Comparison of ENCODE assay signal across 15 cellular contexts in genomic region chr12:123744836-123745235, GRCh38. TPM values are rescaled to one million over a fixed set of nuclear protein-coding genes. Genes with fewer than 3 reads are reported as not detected.
A peak's percentile ranks its signal among the peaks of the same experiment; 100 is the strongest.
DNase-seq lines count a peak whose midpoint lies in the region; ATAC-seq, FAIRE-seq and TF ChIP-seq lines count a peak whose summit lies in the region.
"Had no signal": no experiment of that assay in that cellular context is flagged by ENCODE, and none has a peak within 500 bp of the region (broad histone marks: within the 10 kb centered on the region; RNA-seq: fewer than 3 reads in every experiment).

No MANE protein-coding gene starts in this region.

- no peaks in the 10 kb centered on the region for H3F3A ChIP-seq in SK-N-SH (replicated peaks; ENCODE audit: insufficient read depth)

- no peak overlapping the region for H3K4me3 ChIP-seq in SK-N-SH (ENCODE audit: low read depth in 2 of 2, low read length in 1 of 2)
- H3K4me3 ChIP-seq in fibroblast of villous mesenchyme (ENCODE audit: low read depth, low read length), result no peak overlapping the region
- H3K4me3 ChIP-seq: lung had no signal

- POLR2A ChIA-PET in SK-N-SH (lab: Yijun Ruan, JAX), result no interaction called here

- DNase-seq in 8988T (peak; percentile 59), D721Med (ENCODE audit: insufficient read length, low spot score) (no peak), SK-N-SH (peak; percentile 41), fibroblast of villous mesenchyme (ENCODE audit: low read depth) (peak; percentile 12), GDM1 (lab: John Stamatoyannopoulos, UW) (no peak), NCI-H345 treated with DMSO at 0.1 percent for 48 hours (lab: John Stamatoyannopoulos, UW; ENCODE audit: unreplicated experiment) (no peak), NCI-H187 treated with DMSO at 0.1 percent for 48 hours (lab: John Stamatoyannopoulos, UW) (no peak)
- DNase-seq: activated T-cell treated with anti-CD3 and anti-CD28 coated beads, Interleukin-2, amount 50 U/mL, for 1 hour; aorta; effector memory CD8-positive, alpha-beta T cell; NCI-H2107; RPMI8226 had no signal

- no peak for TF ChIP-seq EP300 in SK-N-SH (IDR thresholded peaks at IDR 0.05; ENCODE audit: borderline replicate concordance in 1 of 2, low read depth in 1 of 2, low read length in 1 of 2)

- no peaks in the 10 kb centered on the region for H3K79me2 ChIP-seq in SK-N-SH (ENCODE audit: insufficient read depth)

- FAIRE-seq in D721Med (lab: Jason Lieb, UNC), result no peak

- no peak overlapping the region for H3K27ac ChIP-seq in SK-N-SH (ENCODE audit: low read depth in 2 of 2, low read length in 1 of 2)

- no peaks in the 10 kb centered on the region for H3K9me2 ChIP-seq in SK-N-SH

- WGBS in SK-N-SH (ENCODE audit: low lambda C conversion rate), result 96% methylated on average over 8 of the region's 12 CpGs

- H3K4me2 ChIP-seq in SK-N-SH, result no peak overlapping the region

- TF ChIP-seq CTCF in D721Med (IDR thresholded peaks at IDR 0.05; ENCODE audit: insufficient read depth, missing control alignments) (peak; percentile 30), SK-N-SH (IDR thresholded peaks at IDR 0.05) (no peak), fibroblast of villous mesenchyme (IDR thresholded peaks at IDR 0.05; ENCODE audit: insufficient read depth, low read depth, low read length) (peak; percentile 31)

- CTCF ChIA-PET in SK-N-SH (lab: Yijun Ruan, JAX), result interaction anchor here (0.7 to 1.1 kb wide), 3 partner anchors 13 to 101 kb away, joined by 3 read pairs; no protein-coding TSS in a partner anchor

- TF ChIP-seq RAD21 in SK-N-SH (IDR thresholded peaks at IDR 0.05; ENCODE audit: low read length), result no peak

- no peaks in the 10 kb centered on the region for H3K4me1 ChIP-seq in SK-N-SH (ENCODE audit: control insufficient read depth in 1 of 2, insufficient read depth in 2 of 2, low read depth in 1 of 2, low read length in 1 of 2)

- no peaks in the 10 kb centered on the region for H3K9me3 ChIP-seq in SK-N-SH

- H3K36me3 ChIP-seq in SK-N-SH (replicated peaks in 1 of 2; ENCODE audit: control insufficient read depth in 1 of 2, insufficient read depth in 2 of 2, low read length in 1 of 2), result peaks cover 41 to 56% of the 10 kb centered on the region in 2 experiments

- ATAC-seq in GM19395 (IDR thresholded peaks at IDR 0.05; ENCODE audit: unreplicated experiment), result no peak
- ATAC-seq: effector memory CD8-positive, alpha-beta T cell had no signal

- H3K9ac ChIP-seq in SK-N-SH, result no peak overlapping the region

- H2AFZ ChIP-seq in SK-N-SH (ENCODE audit: low read depth), result no peak overlapping the region

- no peaks in the 10 kb centered on the region for H3K27me3 ChIP-seq in SK-N-SH (ENCODE audit: insufficient read depth)

- no peaks in the 10 kb centered on the region for H4K20me1 ChIP-seq in SK-N-SH (ENCODE audit: insufficient read depth)

TF ChIP-seq in SK-N-SH, 30 proteins besides CTCF, POLR2A, EP300 and RAD21:
- TF ChIP-seq POLR2AphosphoS5 (IDR thresholded peaks at IDR 0.05; ENCODE audit: low read depth, low read length), result no peak
- no peak for TF ChIP-seq GABPA (IDR thresholded peaks at IDR 0.05; ENCODE audit: low read depth)
- no peak for TF ChIP-seq FOXJ3 (CRISPR knock-in tag; IDR thresholded peaks at IDR 0.05)
- TF ChIP-seq SMC3 (IDR thresholded peaks at IDR 0.05; ENCODE audit: low read depth, low read length), result no peak
- TF ChIP-seq TCF12 (IDR thresholded peaks at IDR 0.05), result no peak
- no peak for TF ChIP-seq JUND (IDR thresholded peaks at IDR 0.05)
- TF ChIP-seq ZBTB33 (IDR thresholded peaks at IDR 0.05; ENCODE audit: borderline replicate concordance, low read depth), result no peak
- no peak for TF ChIP-seq FOSL2 (IDR thresholded peaks at IDR 0.05; ENCODE audit: borderline replicate concordance, low read depth)
- TF ChIP-seq MAX (IDR thresholded peaks at IDR 0.05; ENCODE audit: low read depth), result no peak
- TF ChIP-seq SIN3A (IDR thresholded peaks at IDR 0.05; ENCODE audit: borderline replicate concordance, low read depth, low read length), result no peak
- no peak for TF ChIP-seq RXRA (IDR thresholded peaks at IDR 0.05; ENCODE audit: borderline replicate concordance, low read depth)
- TF ChIP-seq YY1 (IDR thresholded peaks at IDR 0.05; ENCODE audit: low read depth), result no peak
- TF ChIP-seq EZH2phosphoT487 (IDR thresholded peaks at IDR 0.05; ENCODE audit: borderline replicate concordance, low read depth), result no peak
- no peak for TF ChIP-seq REST (IDR thresholded peaks at IDR 0.05; ENCODE audit: low read depth, low read length)
- no peak for TF ChIP-seq CHD2 (IDR thresholded peaks at IDR 0.05; ENCODE audit: low read length, partially characterized antibody)
- TF ChIP-seq FOXM1 (IDR thresholded peaks at IDR 0.05; ENCODE audit: low read depth), result no peak
- TF ChIP-seq USF1 (IDR thresholded peaks at IDR 0.05; ENCODE audit: borderline replicate concordance, low read depth), result no peak
- TF ChIP-seq RFX5 (IDR thresholded peaks at IDR 0.05; ENCODE audit: low read length), result no peak
- TF ChIP-seq MXI1 (IDR thresholded peaks at IDR 0.05; ENCODE audit: low read depth, low read length), result no peak
- TF ChIP-seq IRF3 (IDR thresholded peaks at IDR 0.05; ENCODE audit: low read depth, low read length), result no peak

RNA-seq across cellular contexts. Expression of gene DNAH10, which starts 17.3 kb away (rescaled TPM):
- polyA plus RNA-seq in SK-N-SH (2012; rRNA removed), result 0.13 and 0.15 TPM in 2 replicates
- 0.04 and 0.08 TPM in 2 replicates for polyA plus RNA-seq in SK-N-SH (2012; cell fraction: cytosol; rRNA removed)
- 0.12 and 0.19 TPM in 2 replicates for polyA plus RNA-seq in SK-N-SH (2012; cell fraction: nucleus; rRNA removed)
- 0.43 and 0.64 TPM in 2 replicates for total RNA-seq in fibroblast of villous mesenchyme
- total RNA-seq: posterior vena cava had no signal

RNA-seq across cellular contexts. Expression of gene ATP6V0A2, which starts 32.7 kb away (rescaled TPM):
- polyA plus RNA-seq in SK-N-SH (2012; rRNA removed), result 11.6 and 16.3 TPM in 2 replicates
- polyA plus RNA-seq in SK-N-SH (2012; cell fraction: cytosol; rRNA removed), result 8.5 and 9.2 TPM in 2 replicates
- 29.2 and 42.5 TPM in 2 replicates for polyA plus RNA-seq in SK-N-SH (2012; cell fraction: nucleus; rRNA removed)
- total RNA-seq in fibroblast of villous mesenchyme, result 22.5 and 28.0 TPM in 2 replicates

Comparison
In these comparisons a context has a peak if more than half of its experiments do, and no peak if none do; other contexts are left out.
1. DNase-seq: peak in 8988T (single experiment), SK-N-SH (single experiment) and fibroblast of villous mesenchyme (single experiment); none in D721Med (single experiment), GDM1 (single experiment), NCI-H345 treated with DMSO at 0.1 percent for 48 hours (single experiment) and NCI-H187 treated with DMSO at 0.1 percent for 48 hours (single experiment).